In the genomic region with DNA sequence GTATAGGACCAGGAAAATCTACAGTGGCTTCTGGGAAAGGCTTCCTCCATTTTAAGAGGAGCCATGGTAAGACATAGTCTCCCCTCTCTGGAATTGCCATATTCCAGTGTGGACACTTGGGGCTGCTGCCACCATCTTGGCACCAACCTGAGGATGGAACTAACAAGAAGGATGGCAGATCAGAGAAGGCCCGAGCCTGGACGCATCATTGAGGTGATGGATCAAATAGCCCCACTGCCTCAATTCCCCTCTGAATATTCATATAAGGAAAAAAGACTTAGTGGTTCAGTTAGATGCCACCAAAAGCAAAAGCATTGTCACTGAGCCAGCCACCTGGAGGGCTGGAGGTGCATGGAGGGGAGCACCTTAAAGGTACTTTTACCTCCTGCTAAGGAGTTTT, we compare ENCODE assay signal across 15 cellular contexts. TPM values are rescaled to one million over a fixed set of nuclear protein-coding genes. Genes with fewer than 3 reads are reported as not detected.
DNase-seq lines count a peak whose midpoint lies in the region; ATAC-seq and TF ChIP-seq lines count a peak whose summit lies in the region.
"Had no signal": no experiment of that assay in that cellular context is flagged by ENCODE, and none has a peak within 500 bp of the region (broad histone marks: within the 10 kb centered on the region; RNA-seq: fewer than 3 reads in every experiment).

No MANE protein-coding gene starts in this region.

- no peaks in the 10 kb centered on the region for H3K79me1 ChIP-seq in mesendoderm (ENCODE audit: low read length)

- no peak overlapping the region for H3K4ac ChIP-seq in mesendoderm (ENCODE audit: low read depth, low read length)

- no peak overlapping the region for H3K23ac ChIP-seq in mesendoderm (ENCODE audit: low read length)

- H3K9ac ChIP-seq in duodenal mucosa (ENCODE audit: low read depth in 1 of 2, low read length in 2 of 2) = peak overlapping the region in 1 of 2 donors; percentile 2
- H3K9ac ChIP-seq in mesendoderm (ENCODE audit: low read length) = no peak overlapping the region

- H3K27me3 ChIP-seq in RWPE2 (ENCODE audit: insufficient read depth, poor library complexity, severe bottlenecking) (no peaks in the 10 kb centered on the region), duodenal mucosa (ENCODE audit: control insufficient read depth in 1 of 2, insufficient read depth in 2 of 2, low read length in 2 of 2) (no peaks in the 10 kb centered on the region), muscle layer of duodenum (ENCODE audit: low read depth, low read length) (no peaks in the 10 kb centered on the region), transverse colon (no peaks in the 10 kb centered on the region), mesendoderm (ENCODE audit: insufficient read depth, low read length, poor library complexity) (no peaks in the 10 kb centered on the region), BE2C (no peaks in the 10 kb centered on the region), left ventricle myocardium inferior (ENCODE audit: low read depth) (no peaks in the 10 kb centered on the region)

- H3K4me3 ChIP-seq in RWPE2 (ENCODE audit: severe bottlenecking) (no peak overlapping the region), duodenal mucosa (ENCODE audit: low read depth in 1 of 2, low read length in 2 of 2) (no peak overlapping the region), muscle layer of duodenum (ENCODE audit: low read depth in 1 of 2, low read length in 2 of 2) (no peak overlapping the region), transverse colon (no peak overlapping the region), mesendoderm (ENCODE audit: low read length) (no peak overlapping the region), BE2C (ENCODE audit: low read depth, low read length) (no peak overlapping the region), left ventricle myocardium inferior (no peak overlapping the region)

- ATAC-seq in RWPE2 (ENCODE audit: low read depth) = no peak

- TF ChIP-seq EP300 in transverse colon (IDR thresholded peaks at IDR 0.05; ENCODE audit: low read depth) = no peak

- no peak overlapping the region for H4K8ac ChIP-seq in mesendoderm (ENCODE audit: low read depth, low read length)

- TF ChIP-seq POLR2A in transverse colon (IDR thresholded peaks at IDR 0.05) = no peak

- H2BK5ac ChIP-seq in mesendoderm (ENCODE audit: low read length) = no peak overlapping the region

- 94% methylated on average over 2 of the region's 2 CpGs; no CpG with 5 or more reads in 1 of the 2 donors for WGBS in transverse colon (ENCODE audit: low coverage in 1 of 2), 2 donors
- WGBS in mesendoderm (ENCODE audit: extremely low coverage, insufficient coverage, low lambda C conversion rate) = no CpG with 5 or more reads among the region's 2 CpGs

- peak; percentile 66 for DNase-seq in RWPE2 (ENCODE audit: low spot score)
- DNase-seq in transverse colon = no peak
- DNase-seq in mesendoderm = no peak
- DNase-seq in BE2C = no peak
- DNase-seq in left ventricle myocardium inferior = no peak
- DNase-seq: ACHN; C1 segment of cervical spinal cord; Calu3; CD4-positive, alpha-beta T cell; DMS 273 treated with DMSO at 0.1 percent for 48 hours; DMS79; HCEC 1CT; HFFc6 had no signal

- H3K56ac ChIP-seq in mesendoderm (ENCODE audit: low read length) = no peak overlapping the region

- H3K36me3 ChIP-seq in RWPE2 (ENCODE audit: low read depth) = no peaks in the 10 kb centered on the region
- no peaks in the 10 kb centered on the region for H3K36me3 ChIP-seq in duodenal mucosa (ENCODE audit: control insufficient read depth in 1 of 2, insufficient read depth in 2 of 2, low read length in 2 of 2)
- H3K36me3 ChIP-seq in muscle layer of duodenum (ENCODE audit: control insufficient read depth in 1 of 2, insufficient read depth in 2 of 2, low read length in 2 of 2) = peaks cover 0 to 3% of the 10 kb centered on the region in 2 donors
- H3K36me3 ChIP-seq in transverse colon = no peaks in the 10 kb centered on the region
- H3K36me3 ChIP-seq in mesendoderm (ENCODE audit: control insufficient read depth, insufficient read depth, low read length) = no peaks in the 10 kb centered on the region
- no peaks in the 10 kb centered on the region for H3K36me3 ChIP-seq in BE2C
- no peaks in the 10 kb centered on the region for H3K36me3 ChIP-seq in left ventricle myocardium inferior

- no peak overlapping the region for H3K4me2 ChIP-seq in mesendoderm (ENCODE audit: low read length)

- TF ChIP-seq CTCF in RWPE2 (IDR thresholded peaks at IDR 0.05; ENCODE audit: poor library complexity, severe bottlenecking) (no peak), transverse colon (IDR thresholded peaks at IDR 0.05) (no peak), BE2C (IDR thresholded peaks at IDR 0.05; ENCODE audit: low read depth, low read length) (no peak), left ventricle myocardium inferior (IDR thresholded peaks at IDR 0.05; ENCODE audit: borderline replicate concordance) (no peak)

- intact Hi-C loops in transverse colon (cut with DNase I; ENCODE audit: low total_unique reads) (loop anchor here (10.0 kb wide), 1 partner anchor 303 kb away; no protein-coding TSS in a partner anchor), left ventricle myocardium inferior (cut with micrococcal nuclease) (no loop called here)

- H3K9me3 ChIP-seq in RWPE2 (ENCODE audit: severe bottlenecking) = no peaks in the 10 kb centered on the region
- H3K9me3 ChIP-seq in duodenal mucosa (ENCODE audit: control insufficient read depth in 1 of 2, low read length in 2 of 2) = no peaks in the 10 kb centered on the region
- H3K9me3 ChIP-seq in muscle layer of duodenum (ENCODE audit: control insufficient read depth in 1 of 2, low read length in 2 of 2) = no peaks in the 10 kb centered on the region
- no peaks in the 10 kb centered on the region for H3K9me3 ChIP-seq in transverse colon
- H3K9me3 ChIP-seq in BE2C = no peaks in the 10 kb centered on the region
- H3K9me3 ChIP-seq in left ventricle myocardium inferior (replicated peaks) = no peaks in the 10 kb centered on the region

- H3K18ac ChIP-seq in mesendoderm (ENCODE audit: low read length) = no peak overlapping the region

- H2AK5ac ChIP-seq in mesendoderm (ENCODE audit: low read length) = no peak overlapping the region

- no peak overlapping the region for H2BK15ac ChIP-seq in mesendoderm (replicated peaks; ENCODE audit: low read depth)

- in situ Hi-C loops in transverse colon (cut with MboI; ENCODE audit: low pct_ligation_motif_present in 1 of 4, low pct_unique_long_range_greater_than_20kb in 1 of 4, low sequenced_read_pairs in 3 of 4) = no loop called here

- H3K4me1 ChIP-seq in RWPE2 (ENCODE audit: insufficient read depth, poor library complexity, severe bottlenecking) (no peaks in the 10 kb centered on the region), duodenal mucosa (ENCODE audit: control insufficient read depth in 1 of 2, insufficient read depth in 2 of 2, low read length in 2 of 2) (peaks cover 15 to 26% of the 10 kb centered on the region in 2 donors), muscle layer of duodenum (ENCODE audit: control insufficient read depth in 1 of 2, insufficient read depth in 2 of 2, low read length in 2 of 2) (no peaks in the 10 kb centered on the region), transverse colon (peaks cover 0 to 7% (median 2%) of the 10 kb centered on the region in 4 donors), mesendoderm (ENCODE audit: control insufficient read depth, low read depth, low read length) (no peaks in the 10 kb centered on the region), BE2C (no peaks in the 10 kb centered on the region), left ventricle myocardium inferior (no peaks in the 10 kb centered on the region)

- no peak overlapping the region for H4K5ac ChIP-seq in mesendoderm (ENCODE audit: low read length)

- no peak overlapping the region for H3K27ac ChIP-seq in RWPE2 (ENCODE audit: poor library complexity, severe bottlenecking)
- H3K27ac ChIP-seq in duodenal mucosa (ENCODE audit: low read depth, low read length) = peak overlapping the region; percentile 76
- H3K27ac ChIP-seq in muscle layer of duodenum (ENCODE audit: low read length) = peak overlapping the region; percentile 10
- H3K27ac ChIP-seq in transverse colon = peak overlapping the region; percentile 46 to 62 (median 61)
- H3K27ac ChIP-seq in mesendoderm (ENCODE audit: low read depth, low read length) = no peak overlapping the region
- H3K27ac ChIP-seq in left ventricle myocardium inferior (replicated peaks) = no peak overlapping the region

- H3K79me2 ChIP-seq in mesendoderm (ENCODE audit: control insufficient read depth, insufficient read depth, low read length) = no peaks in the 10 kb centered on the region

- H2BK120ac ChIP-seq in mesendoderm (ENCODE audit: low read depth, low read length) = no peak overlapping the region

RNA-seq across cellular contexts. Expression of gene PLAGL2, which starts 25.9 kb away (rescaled TPM):
- total RNA-seq in transverse colon (10 to 100 TPM in 2 of 4 donors, 1 to 10 TPM in 2; 6.6 to 24.9 (median 11.8) TPM), left ventricle myocardium inferior (7.3 TPM)
- polyA plus RNA-seq in mesendoderm (2013, experiment 1 of 2) = 29.7 TPM
- polyA plus RNA-seq in mesendoderm (2013, experiment 2 of 2) = 28.8 TPM
- 15.5 TPM for polyA plus RNA-seq in BE2C (2012; ENCODE audit: insufficient read depth, insufficient read length, low read depth)

RNA-seq across cellular contexts. Expression of gene POFUT1, which starts 26.1 kb away (rescaled TPM):
- total RNA-seq in transverse colon = 10 to 100 TPM; 13.8 to 96.1 (median 49.6) TPM
- polyA plus RNA-seq in mesendoderm (2013, experiment 1 of 2) = 20.6 TPM
- 20.1 TPM for polyA plus RNA-seq in mesendoderm (2013, experiment 2 of 2)
- polyA plus RNA-seq in BE2C (2012; ENCODE audit: insufficient read depth, insufficient read length, low read depth) = 18.2 TPM
- 28.9 TPM for total RNA-seq in left ventricle myocardium inferior

Comparison
In these comparisons a context has a peak if more than half of its experiments do, and no peak if none do; other contexts are left out.
1. H3K27ac ChIP-seq: peak in duodenal mucosa (single experiment), muscle layer of duodenum (single experiment) and transverse colon (4 of 4); none in RWPE2 (single experiment), mesendoderm (single experiment) and left ventricle myocardium inferior (single experiment).